Comparison of ENCODE assay signal across 6 cellular contexts in the genomic region with DNA sequence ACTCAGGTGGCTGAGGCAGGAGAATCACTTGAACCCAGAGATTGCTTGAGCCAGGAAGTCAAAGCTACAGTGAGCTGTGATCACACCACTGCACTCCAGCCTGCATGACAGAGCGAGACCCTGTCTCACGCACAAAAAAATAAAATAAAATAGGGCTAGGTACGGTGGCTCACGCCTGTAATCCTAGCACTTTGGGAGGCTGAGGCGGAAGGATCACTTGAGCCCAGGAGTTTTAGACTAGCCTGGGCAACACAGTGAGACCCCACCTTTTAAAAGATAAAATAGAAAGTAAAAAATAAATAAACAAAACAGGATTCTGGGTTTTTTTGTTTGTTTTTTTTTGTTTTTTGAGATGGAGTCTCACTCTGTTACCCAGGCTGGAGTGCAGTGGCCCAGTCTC. TPM values are rescaled to one million over a fixed set of nuclear protein-coding genes. Genes with fewer than 3 reads are reported as not detected.
"Had no signal": no experiment of that assay in that cellular context is flagged by ENCODE, and none has a peak within 500 bp of the region (broad histone marks: within the 10 kb centered on the region; RNA-seq: fewer than 3 reads in every experiment).

No MANE protein-coding gene starts in this region.

RNA-seq across cellular contexts. Expression of a gene that starts 12.1 kb away (rescaled TPM):
- total RNA-seq: ascending aorta had no signal

RNA-seq across cellular contexts. Expression of a gene that starts 41.4 kb away (rescaled TPM):
- total RNA-seq: activated CD4-positive, alpha-beta T cell treated with anti-CD3 and anti-CD28 coated beads, Interleukin-2, amount 10 ng/mL, durations not matched to agents 24 days and 14 days; activated T-helper 1 cell treated with anti-CD3 and anti-CD28 coated beads, Interleukin-12 subunit alpha, Interleukin-12 subunit beta, Interleukin-2, Interleukin-4 antibody, amounts not matched to agents 30 ng/mL and 10 ng/mL and 1 ng/mL, durations not matched to agents 14 hours and 24 hours and 36 hours; ascending aorta; bronchial epithelial cell; chondrocyte had no signal
- polyA plus RNA-seq: cardiac muscle cell had no signal
